Comparison of ENCODE assay signal across 29 cellular contexts in the genomic region with DNA sequence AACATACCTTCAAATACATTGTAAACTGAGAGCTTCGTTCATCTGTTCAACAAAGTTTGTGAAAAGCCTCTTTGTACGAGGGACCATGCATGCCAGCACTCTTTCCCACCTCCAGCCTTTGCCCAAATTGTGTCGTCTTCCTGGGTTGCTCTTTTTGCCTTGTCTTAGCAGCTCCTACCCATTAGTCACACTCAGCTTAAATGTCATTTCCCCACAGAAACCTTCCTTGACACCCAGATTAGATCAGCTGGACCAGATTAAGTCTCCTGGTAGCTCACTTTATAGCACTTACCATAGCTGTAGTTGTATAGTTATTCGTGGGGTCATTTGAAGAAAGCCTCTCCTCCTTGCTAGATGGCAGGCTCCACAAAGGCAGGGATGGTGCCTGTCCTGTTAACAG.
"Had no signal": no experiment of that assay in that cellular context is flagged by ENCODE, and none has a peak within 500 bp of the region (broad histone marks: within the 10 kb centered on the region; RNA-seq: fewer than 3 reads in every experiment).

No MANE protein-coding gene starts in this region.

- FAIRE-seq: endometrium had no signal

- ATAC-seq: effector memory CD8-positive, alpha-beta T cell; left lobe of liver; naive thymus-derived CD4-positive, alpha-beta T cell; sciatic nerve had no signal

- H3K27ac Mint-ChIP-seq: effector memory CD8-positive, alpha-beta T cell; immature natural killer cell; naive thymus-derived CD4-positive, alpha-beta T cell; nephron; neural progenitor cell had no signal

- H3K4me1 ChIP-seq: neural progenitor cell, prostate gland, right atrium auricular region, tibial nerve, uterus had no signal

- H3K27me3 Mint-ChIP-seq: effector memory CD8-positive, alpha-beta T cell; naive thymus-derived CD4-positive, alpha-beta T cell had no signal

- H2AFZ ChIP-seq: neural progenitor cell had no signal

- DNase-seq: cortex of kidney; effector memory CD8-positive, alpha-beta T cell; erythroblast; esophagus squamous epithelium; foreskin melanocyte; hypothalamus; immature natural killer cell; islet precursor cell; mesenchymal stem cell; midbrain; naive thymus-derived CD4-positive, alpha-beta T cell; nucleus accumbens; stimulated activated CD4-positive, alpha-beta T cell treated with anti-CD3 and anti-CD28 coated beads, Interleukin-12 subunit alpha, Interleukin-12 subunit beta, amount 100 ng/mL, for 4 hours; stimulated activated CD4-positive, alpha-beta T cell treated with anti-CD3 and anti-CD28 coated beads, Interleukin-1b, Interleukin-23, amount 100 ng/mL, for 48 hours; stimulated activated CD4-positive, alpha-beta T cell treated with anti-CD3 and anti-CD28 coated beads, Interleukin-4, amount 100 ng/mL, for 1 hour; stimulated activated CD8-positive, alpha-beta memory T cell treated with anti-CD3 and anti-CD28 coated beads, Interleukin-4, amount 100 ng/mL, for 48 hours; stimulated activated naive CD4-positive, alpha-beta T cell treated with Interleukin-2 at 50 U/mL for 16 hours; uterus had no signal

- H3K4me2 ChIP-seq: neural progenitor cell, smooth muscle cell had no signal

- H3K9me3 Mint-ChIP-seq: effector memory CD8-positive, alpha-beta T cell; immature natural killer cell; nephron; neural progenitor cell had no signal

- H3K9ac ChIP-seq: neural progenitor cell had no signal

- H3K36me3 Mint-ChIP-seq: immature natural killer cell; naive thymus-derived CD4-positive, alpha-beta T cell; neural progenitor cell had no signal

- H3K27me3 ChIP-seq: esophagus squamous epithelium, neural progenitor cell, right atrium auricular region, tibial nerve, uterus had no signal

- H3K27ac ChIP-seq: esophagus squamous epithelium, neural progenitor cell, prostate gland, right atrium auricular region, thoracic aorta, tibial nerve, upper lobe of left lung, uterus had no signal

- H3K9me3 ChIP-seq: esophagus squamous epithelium, prostate gland, right atrium auricular region, thoracic aorta, tibial nerve, upper lobe of left lung, uterus had no signal

- H3K4me3 ChIP-seq: esophagus squamous epithelium, neural progenitor cell, prostate gland, right atrium auricular region, smooth muscle cell, thoracic aorta, tibial nerve, upper lobe of left lung, uterus had no signal

- H3K4me1 Mint-ChIP-seq: nephron, neural progenitor cell had no signal

- H3K36me3 ChIP-seq: esophagus squamous epithelium, neural progenitor cell, prostate gland, right atrium auricular region, thoracic aorta, tibial nerve, upper lobe of left lung, uterus had no signal

- H3K4me3 Mint-ChIP-seq: effector memory CD8-positive, alpha-beta T cell; immature natural killer cell; naive thymus-derived CD4-positive, alpha-beta T cell; nephron; neural progenitor cell had no signal
